25 cellular contexts compared by ENCODE assay signal in the genomic region with DNA sequence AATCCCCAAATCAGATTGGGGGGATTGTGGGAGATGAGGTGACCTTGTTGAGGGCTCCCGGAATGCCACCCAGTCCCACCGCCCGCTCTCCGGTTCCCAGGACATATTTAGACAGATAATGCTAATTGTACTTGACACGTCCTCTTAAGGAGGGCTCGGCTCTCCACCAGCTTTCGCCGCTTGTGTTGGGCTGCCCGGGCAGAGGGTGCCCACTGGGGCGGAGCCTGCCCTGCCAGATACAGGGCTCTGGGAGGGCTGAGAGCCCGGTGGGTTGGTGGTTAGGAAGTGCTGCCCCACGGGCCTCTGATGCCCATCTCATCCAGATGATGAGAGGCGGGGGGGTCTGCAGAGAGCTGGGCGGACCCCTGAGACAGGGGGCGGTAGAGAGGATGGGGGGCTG.
"Had no signal": no experiment of that assay in that cellular context is flagged by ENCODE, and none has a peak within 500 bp of the region (broad histone marks: within the 10 kb centered on the region; RNA-seq: fewer than 3 reads in every experiment).

No MANE protein-coding gene starts in this region.

- H3K4me3 Mint-ChIP-seq: immature natural killer cell; mesothelial cell of epicardium; naive B cell; natural killer cell; nephron progenitor cell; stimulated activated naive B cell treated with anti-CD40 and anti-IgM and Interleukin-4, amounts not matched to agents 10 μg/mL and 1 μg/mL and 100 μg/mL, for 72 hours had no signal

- H3K36me3 ChIP-seq: neural progenitor cell, ovary, right lobe of liver, thoracic aorta, tibial artery, upper lobe of right lung had no signal

- DNase-seq: head of caudate nucleus; hypothalamus; immature natural killer cell; kidney; mesendoderm; naive B cell; natural killer cell; ovary; right lobe of liver; stimulated activated CD4-positive, alpha-beta T cell treated with anti-CD3 and anti-CD28 coated beads, Interleukin-12 subunit alpha, Interleukin-12 subunit beta, amount 100 ng/mL, for 4 hours; stimulated activated CD4-positive, alpha-beta T cell treated with anti-CD3 and anti-CD28 coated beads, Interleukin-15, amount 100 ng/mL, for 24 hours; stimulated activated CD4-positive, alpha-beta T cell treated with anti-CD3 and anti-CD28 coated beads, Interleukin-2, amount 100 ng/mL, for 24 hours; stimulated activated CD4-positive, alpha-beta T cell treated with anti-CD3 and anti-CD28 coated beads, Interleukin-4, amount 100 ng/mL, for 1 hour; stimulated activated naive B cell treated with anti-CD40 and anti-IgM and Interleukin-4, amounts not matched to agents 10 μg/mL and 1 μg/mL and 100 μg/mL, for 72 hours; stimulated activated naive CD8-positive, alpha-beta T cell treated with anti-CD3 and anti-CD28 coated beads, Interleukin-15, Interleukin-2, amounts not matched to agents 100 U/mL and 50 U/mL, for 24 hours; tibial artery; trophoblast cell; upper lobe of right lung had no signal

- H3K27ac Mint-ChIP-seq: immature natural killer cell; mesothelial cell of epicardium; natural killer cell; nephron progenitor cell; stimulated activated naive B cell treated with anti-CD40 and anti-IgM and Interleukin-4, amounts not matched to agents 10 μg/mL and 1 μg/mL and 100 μg/mL, for 72 hours had no signal

- H3K27ac ChIP-seq: neural progenitor cell, ovary, right lobe of liver, skin epidermis, suprapubic skin, thoracic aorta, tibial artery, upper lobe of right lung had no signal

- H3K9me3 ChIP-seq: ovary, right lobe of liver, suprapubic skin, thoracic aorta, tibial artery, upper lobe of right lung had no signal

- H3K9me3 Mint-ChIP-seq: immature natural killer cell; mesothelial cell of epicardium; naive B cell; natural killer cell; nephron progenitor cell; neural progenitor cell; stimulated activated naive B cell treated with anti-CD40 and anti-IgM and Interleukin-4, amounts not matched to agents 10 μg/mL and 1 μg/mL and 100 μg/mL, for 72 hours had no signal

- H3K27me3 ChIP-seq: ovary, right lobe of liver, upper lobe of right lung had no signal

- H3K4me1 Mint-ChIP-seq: immature natural killer cell; natural killer cell; stimulated activated naive B cell treated with anti-CD40 and anti-IgM and Interleukin-4, amounts not matched to agents 10 μg/mL and 1 μg/mL and 100 μg/mL, for 72 hours had no signal

- H3K4me3 ChIP-seq: lung, neural progenitor cell, ovary, right lobe of liver, skin epidermis, suprapubic skin, thoracic aorta, tibial artery, upper lobe of right lung had no signal

- ATAC-seq: natural killer cell; right lobe of liver; stimulated activated naive B cell treated with anti-CD40 and anti-IgM and Interleukin-4, amounts not matched to agents 10 μg/mL and 1 μg/mL and 100 μg/mL, for 72 hours; stimulated activated naive CD8-positive, alpha-beta T cell treated with anti-CD3 and anti-CD28 coated beads, Interleukin-15, Interleukin-2, amounts not matched to agents 100 U/mL and 50 U/mL, for 24 hours; upper lobe of right lung had no signal
